ENCODE assay signal across 11 cellular contexts in the genomic region with DNA sequence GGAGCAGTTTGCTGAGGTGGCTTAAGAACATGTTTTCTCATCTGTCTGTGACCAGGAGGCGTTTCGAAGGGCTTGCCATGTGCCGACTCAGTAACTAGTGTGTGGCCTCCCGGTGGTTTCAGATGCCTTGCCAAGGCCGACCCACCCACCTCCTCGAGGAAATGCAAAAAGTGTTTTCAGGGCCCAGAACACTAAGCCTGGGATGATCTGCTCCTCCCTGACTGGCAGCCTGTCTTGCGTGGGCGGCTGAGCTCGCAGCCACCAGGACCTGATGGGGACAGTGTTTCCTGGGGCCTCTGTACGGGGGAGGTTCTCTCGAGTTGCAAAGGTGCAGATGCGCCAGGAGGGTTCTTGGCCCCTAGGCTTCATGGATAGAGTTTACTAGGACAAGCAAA.
DNase-seq lines count a peak whose midpoint lies in the region; TF ChIP-seq lines count a peak whose summit lies in the region.
"Had no signal": no experiment of that assay in that cellular context is flagged by ENCODE, and none has a peak within 500 bp of the region (broad histone marks: within the 10 kb centered on the region; RNA-seq: fewer than 3 reads in every experiment).

No MANE protein-coding gene starts in this region.

- no peak for TF ChIP-seq EP300 in sigmoid colon (IDR thresholded peaks at IDR 0.05)

- H3K36me3 Mint-ChIP-seq in glutamatergic neuron (ENCODE audit: unreplicated experiment): no peaks in the 10 kb centered on the region

- no peak for TF ChIP-seq POLR2A in sigmoid colon (IDR thresholded peaks at IDR 0.05)

- H3K27ac ChIP-seq in sigmoid colon: peak overlapping the region; percentile 49 to 78 (median 70)
- no peak overlapping the region for H3K27ac ChIP-seq in caudate nucleus (ENCODE audit: low read depth, low read length)

- H3K9me3 Mint-ChIP-seq in glutamatergic neuron (ENCODE audit: unreplicated experiment): peaks cover 2% of the 10 kb centered on the region

- H3K9me3 ChIP-seq in sigmoid colon: no peaks in the 10 kb centered on the region

- peak overlapping the region in 3 of 4 donors; percentile 22 to 39 (median 36) for H3K4me3 ChIP-seq in sigmoid colon

- no peak overlapping the region for H3K4me3 Mint-ChIP-seq in glutamatergic neuron (ENCODE audit: unreplicated experiment)

- peaks cover 11% of the 10 kb centered on the region for H3K4me1 Mint-ChIP-seq in glutamatergic neuron (ENCODE audit: low read depth, unreplicated experiment)

- WGBS in sigmoid colon, 2 donors: 52 to 63% methylated on average over 12 of the region's 12 CpGs

- intact Hi-C loops in sigmoid colon (cut with DNase I): loop anchor here (10.0 kb wide), 2 partner anchors 254 to 1456 kb away; a partner anchor contains a TSS

- H3K36me3 ChIP-seq in sigmoid colon: no peaks in the 10 kb centered on the region

- H3K27ac Mint-ChIP-seq in glutamatergic neuron (ENCODE audit: unreplicated experiment): peak overlapping the region; percentile 62

- H3K4me1 ChIP-seq in sigmoid colon: peaks cover 0 to 63% (median 57%) of the 10 kb centered on the region in 4 donors

- DNase-seq in ELR (ENCODE audit: low read depth) (peak; percentile 32), RPMI8226 (peak; percentile 88), glutamatergic neuron (no peak), sigmoid colon (no peak), T-helper 9 cell (no peak), superior temporal gyrus (ENCODE audit: extremely low spot score) (no peak), caudate nucleus (lab: John Stamatoyannopoulos, UW) (no peak)
- no peak for DNase-seq in activated naive CD4-positive, alpha-beta T cell treated with anti-CD3 and anti-CD28 coated beads, Interleukin-2, amount 50 U/mL, for 16 hours
- DNase-seq: central memory CD4-positive, alpha-beta T cell; MV-4-11; occipital lobe had no signal

- H3K27me3 ChIP-seq in sigmoid colon: no peaks in the 10 kb centered on the region

- TF ChIP-seq CTCF in glutamatergic neuron (IDR thresholded peaks at IDR 0.05; ENCODE audit: partially characterized antibody, unreplicated experiment): no peak
- TF ChIP-seq CTCF in sigmoid colon (IDR thresholded peaks at IDR 0.05): no peak

- H3K27me3 Mint-ChIP-seq in glutamatergic neuron (ENCODE audit: unreplicated experiment): no peaks in the 10 kb centered on the region

Comparison
In these comparisons a context has a peak if more than half of its experiments do, and no peak if none do; other contexts are left out.
1. DNase-seq: peak in ELR (single experiment) and RPMI8226 (single experiment); none in glutamatergic neuron (single experiment), sigmoid colon (single experiment), T-helper 9 cell (single experiment), superior temporal gyrus (single experiment), caudate nucleus (0 of 61) and activated naive CD4-positive, alpha-beta T cell treated with anti-CD3 and anti-CD28 coated beads, Interleukin-2, amount 50 U/mL, for 16 hours (single experiment).